Comparison of ENCODE assay signal across 34 cellular contexts in genomic region chr3:55435446-55435845, GRCh38. TPM values are rescaled to one million over a fixed set of nuclear protein-coding genes. Genes with fewer than 3 reads are reported as not detected.
"Had no signal": no experiment of that assay in that cellular context is flagged by ENCODE, and none has a peak within 500 bp of the region (broad histone marks: within the 10 kb centered on the region; RNA-seq: fewer than 3 reads in every experiment).

No MANE protein-coding gene starts in this region.

- H3K9me3 ChIP-seq: adrenal gland, body of pancreas, breast epithelium had no signal

- H3K4me3 Mint-ChIP-seq: activated B cell treated with CpG ODN at 0.5 μM for 24 hours; activated CD4-positive, alpha-beta memory T cell treated with anti-CD3 and anti-CD28 coated beads for 36 hours; activated CD4-positive, alpha-beta T cell treated with anti-CD3 and anti-CD28 coated beads, Interleukin-2, amount 10 ng/mL, durations not matched to agents 24 days and 14 days; activated CD8-positive, alpha-beta T cell treated with anti-CD3 and anti-CD28 coated beads for 36 hours; activated naive CD4-positive, alpha-beta T cell treated with anti-CD3 and anti-CD28 coated beads for 36 hours; activated naive CD8-positive, alpha-beta T cell treated with anti-CD3 and anti-CD28 coated beads for 36 hours; activated T-cell treated with anti-CD3 and anti-CD28 coated beads, Interleukin-2, amount 50 U/mL, for 4 hours; activated T-cell treated with anti-CD3 and anti-CD28 coated beads, Interleukin-2, amount 50 U/mL, for 72 hours; activated T-helper 1 cell treated with anti-CD3 and anti-CD28 coated beads, Interleukin-12 subunit alpha, Interleukin-12 subunit beta, Interleukin-2, Interleukin-4 antibody, amounts not matched to agents 30 ng/mL and 10 ng/mL and 1 ng/mL, durations not matched to agents 14 hours and 24 hours and 36 hours; activated T-helper 17 cell treated with anti-CD3 and anti-CD28 coated beads, Interleukin-2, amount 50 U/mL, for 72 hours; T-cell; T-helper 17 cell had no signal

- H3K27me3 ChIP-seq: adrenal gland, body of pancreas, brain microvascular endothelial cell, breast epithelium had no signal

- DNase-seq: activated B cell treated with CpG ODN at 0.5 μM for 24 hours; activated CD4-positive, alpha-beta T cell treated with anti-CD3 and anti-CD28 coated beads for 4 hours; activated CD4-positive, alpha-beta T cell treated with anti-CD3 and anti-CD28 coated beads, Interleukin-2, amount 50 U/mL, for 1 hour; activated CD4-positive, alpha-beta T cell treated with anti-CD3 and anti-CD28 coated beads, Interleukin-2, amount 50 U/mL, for 4 hours; activated CD4-positive, CD25-positive, alpha-beta regulatory T cell treated with anti-CD3 and anti-CD28 coated beads, Interleukin-2, amount 50 U/mL, for 72 hours; activated CD8-positive, alpha-beta memory T cell treated with anti-CD3 and anti-CD28 coated beads, Interleukin-2, amount 50 U/mL, for 4 hours; activated effector memory CD4-positive, alpha-beta T cell treated with anti-CD3 and anti-CD28 coated beads, Interleukin-2, amount 50 U/mL, for 16 hours; activated gamma-delta T cell treated with Interleukin-2 at 50 U/mL for 16 hours; activated naive CD4-positive, alpha-beta T cell; activated naive CD4-positive, alpha-beta T cell treated with anti-CD3 and anti-CD28 coated beads, Interleukin-2, amount 50 U/mL, for 16 hours; activated T-cell treated with anti-CD3 and anti-CD28 coated beads for 4 hours; activated T-cell treated with anti-CD3 and anti-CD28 coated beads, Interleukin-2, amount 50 U/mL, for 1 hour; activated T-cell treated with anti-CD3 and anti-CD28 coated beads, Interleukin-2, amount 50 U/mL, for 4 hours; amniotic stem cell; aorta; central memory CD4-positive, alpha-beta T cell; T-cell; T-helper 17 cell had no signal

- H3K4me1 Mint-ChIP-seq: activated B cell treated with CpG ODN at 0.5 μM for 24 hours; activated CD4-positive, alpha-beta T cell treated with anti-CD3 and anti-CD28 coated beads, Interleukin-2, amount 10 ng/mL, durations not matched to agents 24 days and 14 days; activated naive CD8-positive, alpha-beta T cell treated with anti-CD3 and anti-CD28 coated beads for 36 hours; activated T-helper 17 cell treated with anti-CD3 and anti-CD28 coated beads, Interleukin-2, amount 50 U/mL, for 72 hours; T-cell; T-helper 17 cell had no signal

- H3K27ac ChIP-seq: adrenal gland, body of pancreas, brain microvascular endothelial cell, breast epithelium had no signal

- H3K36me3 Mint-ChIP-seq: activated CD4-positive, alpha-beta memory T cell treated with anti-CD3 and anti-CD28 coated beads for 36 hours; activated naive CD4-positive, alpha-beta T cell treated with anti-CD3 and anti-CD28 coated beads, Interleukin-2, amount 50 U/mL, for 72 hours; activated naive CD8-positive, alpha-beta T cell treated with anti-CD3 and anti-CD28 coated beads for 36 hours; T-cell had no signal

- H3K4me1 ChIP-seq: adrenal gland, body of pancreas, breast epithelium had no signal

- H3K4me3 ChIP-seq: adrenal gland, body of pancreas, breast epithelium had no signal

- ATAC-seq: activated CD8-positive, alpha-beta T cell treated with anti-CD3 and anti-CD28 coated beads for 36 hours; activated naive CD4-positive, alpha-beta T cell treated with anti-CD3 and anti-CD28 coated beads, Interleukin-2, amount 50 U/mL, for 72 hours; activated T-cell treated with anti-CD3 and anti-CD28 coated beads, Interleukin-2, amount 50 U/mL, for 4 hours; activated T-cell treated with anti-CD3 and anti-CD28 coated beads, Interleukin-2, amount 50 U/mL, for 72 hours; activated T-helper 17 cell treated with anti-CD3 and anti-CD28 coated beads, Interleukin-2, amount 50 U/mL, for 72 hours; body of pancreas; T-cell; T-helper 17 cell had no signal

- H3K27ac Mint-ChIP-seq: activated B cell treated with CpG ODN at 0.5 μM for 24 hours; activated CD4-positive, alpha-beta memory T cell treated with anti-CD3 and anti-CD28 coated beads for 36 hours; activated CD4-positive, alpha-beta T cell treated with anti-CD3 and anti-CD28 coated beads, Interleukin-2, amount 10 ng/mL, durations not matched to agents 24 days and 14 days; activated CD8-positive, alpha-beta T cell treated with anti-CD3 and anti-CD28 coated beads for 36 hours; activated naive CD4-positive, alpha-beta T cell treated with anti-CD3 and anti-CD28 coated beads for 36 hours; activated naive CD4-positive, alpha-beta T cell treated with anti-CD3 and anti-CD28 coated beads, Interleukin-2, amount 50 U/mL, for 72 hours; activated naive CD8-positive, alpha-beta T cell treated with anti-CD3 and anti-CD28 coated beads for 36 hours; activated T-cell treated with anti-CD3 and anti-CD28 coated beads, Interleukin-2, amount 50 U/mL, for 72 hours; activated T-helper 1 cell treated with anti-CD3 and anti-CD28 coated beads, Interleukin-12 subunit alpha, Interleukin-12 subunit beta, Interleukin-2, Interleukin-4 antibody, amounts not matched to agents 30 ng/mL and 10 ng/mL and 1 ng/mL, durations not matched to agents 14 hours and 24 hours and 36 hours; activated T-helper 17 cell treated with anti-CD3 and anti-CD28 coated beads, Interleukin-2, amount 50 U/mL, for 72 hours; T-cell; T-helper 17 cell had no signal

- H3K36me3 ChIP-seq: adrenal gland, brain microvascular endothelial cell, breast epithelium had no signal

- H3K27me3 Mint-ChIP-seq: activated CD4-positive, alpha-beta memory T cell treated with anti-CD3 and anti-CD28 coated beads for 36 hours; activated CD4-positive, alpha-beta T cell treated with anti-CD3 and anti-CD28 coated beads, Interleukin-2, amount 10 ng/mL, durations not matched to agents 24 days and 14 days; activated T-helper 17 cell treated with anti-CD3 and anti-CD28 coated beads, Interleukin-2, amount 50 U/mL, for 72 hours; T-helper 17 cell had no signal

- H3K9me3 Mint-ChIP-seq: activated CD4-positive, alpha-beta T cell treated with anti-CD3 and anti-CD28 coated beads, Interleukin-2, amount 10 ng/mL, durations not matched to agents 24 days and 14 days; activated CD8-positive, alpha-beta T cell treated with anti-CD3 and anti-CD28 coated beads for 36 hours; activated naive CD4-positive, alpha-beta T cell treated with anti-CD3 and anti-CD28 coated beads for 36 hours; activated naive CD8-positive, alpha-beta T cell treated with anti-CD3 and anti-CD28 coated beads for 36 hours; activated T-cell treated with anti-CD3 and anti-CD28 coated beads, Interleukin-2, amount 50 U/mL, for 72 hours; activated T-helper 1 cell treated with anti-CD3 and anti-CD28 coated beads, Interleukin-12 subunit alpha, Interleukin-12 subunit beta, Interleukin-2, Interleukin-4 antibody, amounts not matched to agents 30 ng/mL and 10 ng/mL and 1 ng/mL, durations not matched to agents 14 hours and 24 hours and 36 hours; activated T-helper 17 cell treated with anti-CD3 and anti-CD28 coated beads, Interleukin-2, amount 50 U/mL, for 72 hours had no signal

RNA-seq across cellular contexts. Expression of gene WNT5A, which starts 51.7 kb away (rescaled TPM):
- total RNA-seq: activated B cell treated with CpG ODN at 0.5 μM for 24 hours; activated CD4-positive, alpha-beta memory T cell treated with anti-CD3 and anti-CD28 coated beads for 36 hours; activated CD4-positive, alpha-beta T cell treated with anti-CD3 and anti-CD28 coated beads, Interleukin-2, amount 10 ng/mL, durations not matched to agents 24 days and 14 days; activated CD8-positive, alpha-beta memory T cell treated with anti-CD3 and anti-CD28 coated beads for 36 hours; activated CD8-positive, alpha-beta T cell treated with anti-CD3 and anti-CD28 coated beads for 36 hours; activated naive CD4-positive, alpha-beta T cell treated with anti-CD3 and anti-CD28 coated beads for 36 hours; activated naive CD4-positive, alpha-beta T cell treated with anti-CD3 and anti-CD28 coated beads, Interleukin-2, amount 50 U/mL, for 72 hours; activated naive CD8-positive, alpha-beta T cell treated with anti-CD3 and anti-CD28 coated beads for 36 hours; activated T-helper 1 cell treated with anti-CD3 and anti-CD28 coated beads, Interleukin-12 subunit alpha, Interleukin-12 subunit beta, Interleukin-2, Interleukin-4 antibody, amounts not matched to agents 30 ng/mL and 10 ng/mL and 1 ng/mL, durations not matched to agents 14 hours and 24 hours and 36 hours; activated T-helper 17 cell treated with anti-CD3 and anti-CD28 coated beads, Interleukin-2, amount 50 U/mL, for 72 hours; T-helper 1 cell treated with Interleukin-12 subunit alpha and Interleukin-12 subunit beta and Interleukin-4 antibody, amounts not matched to agents 30 ng/mL and 1 ng/mL, for 36 hours; T-helper 17 cell; T-helper 2 cell treated with Interferon-gamma antibody and Interleukin-4, amounts not matched to agents 100 ng/mL and 5 ng/mL, for 36 hours had no signal
